ENCODE assay signal across 10 cellular contexts in genomic region chr1:211469938-211470529, GRCh38. TPM values are rescaled to one million over a fixed set of nuclear protein-coding genes. Genes with fewer than 3 reads are reported as not detected.
DNase-seq lines count a peak whose midpoint lies in the region; ATAC-seq, FAIRE-seq and TF ChIP-seq lines count a peak whose summit lies in the region.
"Had no signal": no experiment of that assay in that cellular context is flagged by ENCODE, and none has a peak within 500 bp of the region (broad histone marks: within the 10 kb centered on the region; RNA-seq: fewer than 3 reads in every experiment).

No MANE protein-coding gene starts in this region.

- H3K4me3 Mint-ChIP-seq in T-cell = no peak overlapping the region
- H3K4me3 Mint-ChIP-seq: central memory CD8-positive, alpha-beta T cell had no signal

- POLR2A ChIA-PET in T-cell (lab: Charles Lee) = no interaction called here

- no peaks in the 10 kb centered on the region for H3K36me3 Mint-ChIP-seq in T-cell

- peak in 1 of 4 experiments; percentile 55 for ATAC-seq in T-cell (replicated peaks in 1 of 4)
- ATAC-seq in HG02763 (IDR thresholded peaks at IDR 0.05; ENCODE audit: unreplicated experiment) = no peak

- H3K4me2 ChIP-seq in mammary epithelial cell (ENCODE audit: insufficient read depth, low read depth, low read length) (no peak overlapping the region), keratinocyte (ENCODE audit: control insufficient read depth, extremely low read depth, insufficient read depth, low read depth, low read length) (no peak overlapping the region)

- no peak overlapping the region for H2AFZ ChIP-seq in mammary epithelial cell (ENCODE audit: low read depth, low read length)
- no peak overlapping the region for H2AFZ ChIP-seq in keratinocyte (ENCODE audit: control insufficient read depth, low read length)

- H3K36me3 ChIP-seq in mammary epithelial cell (ENCODE audit: insufficient read depth, low read length) (no peaks in the 10 kb centered on the region), keratinocyte (ENCODE audit: control insufficient read depth in 2 of 2, extremely low read depth in 1 of 2, insufficient read depth in 2 of 2, low read length in 2 of 2) (no peaks in the 10 kb centered on the region)

- H3K27ac Mint-ChIP-seq in T-cell = no peak overlapping the region

- no peak overlapping the region for H3K4me3 ChIP-seq in mammary epithelial cell (replicated peaks in 1 of 3; ENCODE audit: insufficient read depth in 1 of 3, low read depth in 2 of 3, low read length in 3 of 3)
- H3K4me3 ChIP-seq in keratinocyte (ENCODE audit: control insufficient read depth in 2 of 3, extremely low read depth in 1 of 3, insufficient read depth in 2 of 3, low read depth in 1 of 3, low read length in 3 of 3) = no peak overlapping the region

- CTCF ChIA-PET in T-cell (lab: Charles Lee) (interaction anchor here in 1 of 2 donors (1.1 kb wide), 2 partner anchors 8 to 147 kb away, joined by 3 to 4 read pairs; no protein-coding TSS in a partner anchor), mammary epithelial cell (lab: Charles Lee; ENCODE audit: low non-redundant PET) (interaction anchor here (0.7 kb wide), 1 partner anchor 771 kb away, joined by 4 read pairs; no protein-coding TSS in a partner anchor)

- no peaks in the 10 kb centered on the region for H3K9me1 ChIP-seq in keratinocyte (ENCODE audit: control insufficient read depth, extremely low read depth, insufficient read depth, low read length)

- H3K27ac ChIP-seq in mammary epithelial cell (ENCODE audit: insufficient read depth, low read depth, low read length) = no peak overlapping the region
- no peak overlapping the region for H3K27ac ChIP-seq in keratinocyte (ENCODE audit: control insufficient read depth, insufficient read depth, low read length)

- H3K4me1 ChIP-seq in mammary epithelial cell (ENCODE audit: insufficient read depth, low read length) (no peaks in the 10 kb centered on the region), keratinocyte (ENCODE audit: control insufficient read depth, extremely low read depth, insufficient read depth, low read length) (no peaks in the 10 kb centered on the region)

- H4K20me1 ChIP-seq in mammary epithelial cell (ENCODE audit: insufficient read depth, low read length) (no peaks in the 10 kb centered on the region), keratinocyte (ENCODE audit: control insufficient read depth, extremely low read depth, insufficient read depth, low read length) (no peaks in the 10 kb centered on the region)

- in situ Hi-C loops in mammary epithelial cell (cut with MboI; ENCODE audit: low sequenced_read_pairs in 2 of 2) = loop anchor here in 1 of 2 donors (10.0 kb wide), 1 partner anchor 145 kb away; the partner anchor contains the start of gene TRAF5

- TF ChIP-seq CTCF in mammary epithelial cell (conservative IDR thresholded peaks at IDR 0.05 in 1 of 2, IDR thresholded peaks at IDR 0.05 in 1 of 2; ENCODE audit: extremely low read depth in 1 of 2, insufficient read depth in 1 of 2, low read depth in 1 of 2, low read length in 2 of 2) (peak; percentile 86 to 88), keratinocyte (optimal IDR thresholded peaks at IDR 0.05 in 1 of 3, IDR thresholded peaks at IDR 0.05 in 1 of 3, conservative IDR thresholded peaks at IDR 0.05 in 1 of 3; ENCODE audit: extremely low read depth in 1 of 3, insufficient read depth in 2 of 3, low read length in 3 of 3) (peak; percentile 82 to 95 (median 90))

- FAIRE-seq in keratinocyte (lab: Jason Lieb, UNC) = peak; percentile 60
- FAIRE-seq: A204.1 had no signal

- H3K27me3 Mint-ChIP-seq in T-cell = peaks cover 0 to 3% of the 10 kb centered on the region in 2 donors

- intact Hi-C loops in mammary epithelial cell (cut with micrococcal nuclease) = loop anchor here (1.0 kb wide), 1 partner anchor 44 kb away; no protein-coding TSS in a partner anchor

- H3K9me3 ChIP-seq in mammary epithelial cell (replicated peaks; ENCODE audit: insufficient read depth, low read length) = no peaks in the 10 kb centered on the region
- no peaks in the 10 kb centered on the region for H3K9me3 ChIP-seq in keratinocyte (ENCODE audit: control insufficient read depth, low read depth, low read length)

- H3K4me1 Mint-ChIP-seq in T-cell = peaks cover 0 to 12% (median 3%) of the 10 kb centered on the region in 3 donors
- H3K4me1 Mint-ChIP-seq: central memory CD8-positive, alpha-beta T cell had no signal

- no TSS peak for BruUV-seq in mammary epithelial cell (replicated peaks; lab: Mats Ljungman, UMichigan)

- H3K9me3 Mint-ChIP-seq in T-cell = no peaks in the 10 kb centered on the region
- H3K9me3 Mint-ChIP-seq: central memory CD8-positive, alpha-beta T cell had no signal

- dilution Hi-C loops in mammary epithelial cell (cut with HindIII; ENCODE audit: low sequenced_read_pairs) (loop anchor here (5.0 kb wide), 1 partner anchor 42 kb away; no protein-coding TSS in a partner anchor), keratinocyte (cut with MboI; ENCODE audit: extremely low pct_ligation_motif_present, low sequenced_read_pairs) (no loop called here)

- DNase-seq in NCI-H1436 (lab: John Stamatoyannopoulos, UW) (peak; percentile 74), NCI-H1436 treated with DMSO at 0.1 percent for 48 hours (lab: John Stamatoyannopoulos, UW) (no peak), NCI-H1092 (lab: John Stamatoyannopoulos, UW) (peak; percentile 81), T-cell (peak in 22 of 34 experiments; percentile 5 to 46 (median 24)), mammary epithelial cell (peak; percentile 60), keratinocyte (ENCODE audit: low read depth, low spot score) (peak; percentile 15)
- peak; percentile 67 for DNase-seq in stimulated activated CD4-positive, alpha-beta T cell treated with anti-CD3 and anti-CD28 coated beads, Interleukin-15, amount 100 ng/mL, for 24 hours

- H3K27me3 ChIP-seq in mammary epithelial cell (ENCODE audit: insufficient read depth, low read length) = peaks cover 2% of the 10 kb centered on the region
- no peaks in the 10 kb centered on the region for H3K27me3 ChIP-seq in keratinocyte (ENCODE audit: control insufficient read depth, extremely low read depth, insufficient read depth, low read length)

- 2% methylated on average over 13 of the region's 13 CpGs for WGBS in mammary epithelial cell (ENCODE audit: low coverage, missing lambda C conversion rate)

- H3K9ac ChIP-seq in mammary epithelial cell (ENCODE audit: insufficient read depth, low read length) (no peak overlapping the region), keratinocyte (ENCODE audit: control insufficient read depth, extremely low read depth, insufficient read depth, low read length) (no peak overlapping the region)

- no peaks in the 10 kb centered on the region for H3K79me2 ChIP-seq in mammary epithelial cell (ENCODE audit: insufficient read depth, low read length)
- no peaks in the 10 kb centered on the region for H3K79me2 ChIP-seq in keratinocyte (ENCODE audit: control insufficient read depth, insufficient read depth, low read length)

RNA-seq across cellular contexts. Expression of gene RD3, which starts 21.9 kb away (rescaled TPM):
- total RNA-seq in T-cell (not detected), mammary epithelial cell (not detected)
- polyA plus RNA-seq in mammary epithelial cell (not detected), keratinocyte (not detected in 3 replicates)
- polyA minus RNA-seq in mammary epithelial cell (not detected), keratinocyte (not detected in 3 replicates)
- not detected for polyA plus RNA-seq in keratinocyte (2011; ENCODE audit: low read depth)
- not detected in 2 replicates for polyA plus RNA-seq in keratinocyte (2011; cell fraction: cytosol; rRNA removed)
- not detected in 2 replicates for polyA plus RNA-seq in keratinocyte (2011; cell fraction: nucleus; rRNA removed)
- not detected in 2 replicates for polyA plus RNA-seq in keratinocyte (2012; ENCODE audit: low replicate concordance)
- not detected for polyA minus RNA-seq in keratinocyte (2011; cell fraction: cytosol; rRNA and poly(A)+ RNA removed)
- polyA minus RNA-seq in keratinocyte (2011; cell fraction: nucleus; rRNA and poly(A)+ RNA removed) = not detected in 2 replicates
